26 cellular contexts compared by ENCODE assay signal in genomic region chr10:14844948-14845347, GRCh38.
"Had no signal": no experiment of that assay in that cellular context is flagged by ENCODE, and none has a peak within 500 bp of the region (broad histone marks: within the 10 kb centered on the region; RNA-seq: fewer than 3 reads in every experiment).

No MANE protein-coding gene starts in this region.

- ATAC-seq: esophagus mucosa; gastrocnemius medialis; left lobe of liver; mucosa of descending colon; natural killer cell treated with Interleukin-12 subunit alpha and Interleukin-12 subunit beta and Interleukin-15 and Interleukin-18, amount 100 ng/mL, for 72 hours; right lobe of liver; stimulated activated naive CD8-positive, alpha-beta T cell treated with anti-CD3 and anti-CD28 coated beads, Interleukin-15, amount 100 ng/mL, for 72 hours had no signal

- H3K27me3 Mint-ChIP-seq: naive B cell; natural killer cell treated with Interleukin-12 subunit alpha and Interleukin-12 subunit beta and Interleukin-15 and Interleukin-18, amount 100 ng/mL, for 72 hours; progenitor cell of endocrine pancreas; stimulated activated naive CD8-positive, alpha-beta T cell treated with anti-CD3 and anti-CD28 coated beads, Interleukin-15, amount 100 ng/mL, for 72 hours had no signal

- H3K4me1 ChIP-seq: right lobe of liver, suprapubic skin, thyroid gland had no signal

- H3K4me2 ChIP-seq: neural progenitor cell had no signal

- H3K9ac ChIP-seq: neural progenitor cell, parathyroid adenoma had no signal

- H3K27ac Mint-ChIP-seq: mesothelial cell of epicardium; naive B cell; natural killer cell treated with Interleukin-12 subunit alpha and Interleukin-12 subunit beta and Interleukin-15 and Interleukin-18, amount 100 ng/mL, for 72 hours; neural progenitor cell; progenitor cell of endocrine pancreas had no signal

- H3K9me3 Mint-ChIP-seq: mesothelial cell of epicardium; naive B cell; natural killer cell treated with Interleukin-12 subunit alpha and Interleukin-12 subunit beta and Interleukin-15 and Interleukin-18, amount 100 ng/mL, for 72 hours; neural progenitor cell; stimulated activated naive CD8-positive, alpha-beta T cell treated with anti-CD3 and anti-CD28 coated beads, Interleukin-15, amount 100 ng/mL, for 72 hours had no signal

- H3K9me3 ChIP-seq: gastrocnemius medialis, mucosa of descending colon, right lobe of liver, suprapubic skin, thyroid gland, vagina had no signal

- H2AFZ ChIP-seq: neural progenitor cell, parathyroid adenoma had no signal

- H3K27me3 ChIP-seq: gastrocnemius medialis, neural progenitor cell, right lobe of liver, suprapubic skin, thyroid gland, vagina had no signal

- H3K4me3 ChIP-seq: coronary artery, gastrocnemius medialis, mucosa of descending colon, neural progenitor cell, right lobe of liver, suprapubic skin, thyroid gland, vagina had no signal

- DNase-seq: dermis blood vessel endothelial cell; effector memory CD4-positive, alpha-beta T cell; foreskin fibroblast; gastrocnemius medialis; head of caudate nucleus; mesenchymal stem cell; mucosa of descending colon; naive B cell; right lobe of liver; small intestine; stimulated activated CD4-positive, alpha-beta T cell treated with anti-CD3 and anti-CD28 coated beads, Interleukin-15, amount 100 ng/mL, for 24 hours; stimulated activated CD4-positive, alpha-beta T cell treated with anti-CD3 and anti-CD28 coated beads, Interleukin-2, amount 100 ng/mL, for 48 hours; stimulated activated naive CD4-positive, alpha-beta T cell; stimulated activated naive CD8-positive, alpha-beta T cell treated with anti-CD3 and anti-CD28 coated beads, Interleukin-15, amount 100 ng/mL, for 72 hours; thyroid gland; trophoblast cell had no signal

- H3K4me3 Mint-ChIP-seq: mesothelial cell of epicardium; naive B cell; natural killer cell treated with Interleukin-12 subunit alpha and Interleukin-12 subunit beta and Interleukin-15 and Interleukin-18, amount 100 ng/mL, for 72 hours; neural progenitor cell; stimulated activated naive CD8-positive, alpha-beta T cell treated with anti-CD3 and anti-CD28 coated beads, Interleukin-15, amount 100 ng/mL, for 72 hours had no signal
